Comparison of ENCODE assay signal across 14 cellular contexts in the genomic region with DNA sequence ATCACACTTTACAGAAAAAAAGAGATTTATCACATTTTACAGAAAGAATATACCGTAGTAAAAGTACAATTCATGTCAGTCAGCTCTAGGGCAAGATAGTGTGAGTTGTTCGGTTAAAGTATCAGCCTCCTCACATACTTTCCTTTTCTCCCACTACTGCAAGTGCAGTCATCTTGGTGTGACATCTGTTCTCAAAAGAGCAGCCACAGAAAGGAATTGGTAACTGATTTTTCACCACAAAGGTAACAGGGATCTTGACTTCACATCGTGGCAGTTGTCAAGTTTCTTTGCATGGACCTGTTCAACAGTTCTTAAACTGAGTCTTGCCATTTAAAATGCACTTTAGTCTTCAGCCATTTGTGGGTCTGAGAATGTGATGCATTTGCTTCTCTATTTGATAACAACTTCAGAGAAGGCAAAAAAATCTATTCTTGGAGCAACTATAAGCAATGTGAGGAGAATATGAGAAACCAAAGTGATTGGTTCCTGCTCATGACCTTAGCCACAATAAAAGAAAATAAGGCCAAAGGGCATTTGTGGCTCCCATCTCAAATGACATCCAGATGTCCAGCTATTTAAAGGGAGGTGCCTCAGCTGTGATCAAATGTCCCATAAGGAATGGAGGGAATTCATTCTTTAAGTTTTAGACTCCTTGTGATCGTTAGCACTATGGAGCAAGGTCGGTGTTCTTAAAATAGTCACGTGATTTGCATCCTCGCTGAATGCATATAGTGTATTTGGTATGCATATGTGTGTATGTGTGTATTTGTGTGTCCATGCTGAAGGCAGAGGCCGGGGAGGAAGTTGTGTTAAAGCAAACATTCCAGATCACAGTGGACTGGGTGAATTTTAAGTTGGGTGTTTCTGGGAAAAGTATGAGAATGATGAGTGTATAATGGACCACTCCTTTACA. TPM values are rescaled to one million over a fixed set of nuclear protein-coding genes. Genes with fewer than 3 reads are reported as not detected.
DNase-seq lines count a peak whose midpoint lies in the region; ATAC-seq and TF ChIP-seq lines count a peak whose summit lies in the region.
"Had no signal": no experiment of that assay in that cellular context is flagged by ENCODE, and none has a peak within 500 bp of the region (broad histone marks: within the 10 kb centered on the region; RNA-seq: fewer than 3 reads in every experiment).

No MANE protein-coding gene starts in this region.

- TF ChIP-seq CTCF in WTC11 (IDR thresholded peaks at IDR 0.05) (no peak), natural killer cell (IDR thresholded peaks at IDR 0.05) (no peak)

- H3K27me3 Mint-ChIP-seq in WTC11 (ENCODE audit: low read depth) (no peaks in the 10 kb centered on the region; the same call in 1 of the 2 replicates), natural killer cell (ENCODE audit: low read depth in 2 of 2) (no peaks in the 10 kb centered on the region)

- intact Hi-C loops in natural killer cell (cut with micrococcal nuclease) = no loop called here

- DNase-seq in RPMI7951 (ENCODE audit: low read depth) = peak; percentile 79
- no peak for DNase-seq in WTC11 (ENCODE audit: low spot score)
- DNase-seq in DMS79 (lab: John Stamatoyannopoulos, UW) = no peak
- DNase-seq in natural killer cell = no peak
- no peak for DNase-seq in stimulated activated CD4-positive, alpha-beta T cell treated with anti-CD3 and anti-CD28 coated beads, Interleukin-12 subunit alpha, Interleukin-12 subunit beta, amount 100 ng/mL, for 4 hours
- DNase-seq: activated CD4-positive, alpha-beta T cell treated with anti-CD3 and anti-CD28 coated beads, Interleukin-2, amount 50 U/mL, for 1 hour; activated naive CD8-positive, alpha-beta T cell treated with anti-CD3 and anti-CD28 coated beads for 36 hours; CD4-positive, CD25-positive, alpha-beta regulatory T cell; head of caudate nucleus; NCI-H2227 treated with DMSO at 0.1 percent for 48 hours had no signal

- ATAC-seq in GM18519 (IDR thresholded peaks at IDR 0.05; ENCODE audit: low FRiP score, unreplicated experiment) = peak; percentile 23
- ATAC-seq in GM21423 (IDR thresholded peaks at IDR 0.05; ENCODE audit: unreplicated experiment) = peak; percentile 77
- peak; percentile 70 for ATAC-seq in HG03060 (IDR thresholded peaks at IDR 0.05; ENCODE audit: low read depth, unreplicated experiment)
- no peak for ATAC-seq in WTC11
- no peak for ATAC-seq in natural killer cell

- H3K36me3 Mint-ChIP-seq in WTC11 = no peaks in the 10 kb centered on the region
- H3K36me3 Mint-ChIP-seq in natural killer cell = no peaks in the 10 kb centered on the region
- H3K36me3 Mint-ChIP-seq: activated naive CD8-positive, alpha-beta T cell treated with anti-CD3 and anti-CD28 coated beads for 36 hours; CD4-positive, CD25-positive, alpha-beta regulatory T cell had no signal

- POLR2A ChIA-PET in WTC11 (lab: Charles Lee) = no interaction called here

- H3K27ac Mint-ChIP-seq in WTC11 (no peak overlapping the region; the same call in 1 of the 2 replicates), natural killer cell (no peak overlapping the region)
- H3K27ac Mint-ChIP-seq: activated naive CD8-positive, alpha-beta T cell treated with anti-CD3 and anti-CD28 coated beads for 36 hours; dendritic cell treated with granulocyte-macrophage colony-stimulating factor and Interleukin-4, amounts not matched to agents 40 ng/mL and 50 ng/mL, for 4 days had no signal

- CTCF ChIA-PET in WTC11 (lab: Charles Lee) = no interaction called here

- H3K4me3 Mint-ChIP-seq in WTC11 (no peak overlapping the region), natural killer cell (no peak overlapping the region)
- H3K4me3 Mint-ChIP-seq: activated naive CD8-positive, alpha-beta T cell treated with anti-CD3 and anti-CD28 coated beads for 36 hours; dendritic cell treated with granulocyte-macrophage colony-stimulating factor and Interleukin-4, amounts not matched to agents 40 ng/mL and 50 ng/mL, for 4 days had no signal

- H3K9me3 Mint-ChIP-seq in WTC11 (peaks cover 5% of the 10 kb centered on the region), natural killer cell (no peaks in the 10 kb centered on the region)
- H3K9me3 Mint-ChIP-seq: activated naive CD8-positive, alpha-beta T cell treated with anti-CD3 and anti-CD28 coated beads for 36 hours; dendritic cell treated with granulocyte-macrophage colony-stimulating factor and Interleukin-4, amounts not matched to agents 40 ng/mL and 50 ng/mL, for 4 days had no signal

- peaks cover 13% of the 10 kb centered on the region for H3K4me1 Mint-ChIP-seq in WTC11
- peaks cover 0 to 5% of the 10 kb centered on the region in 2 donors for H3K4me1 Mint-ChIP-seq in natural killer cell

TF ChIP-seq in WTC11, 78 proteins besides CTCF, POLR2A, EP300 and RAD21:
- TF ChIP-seq ZNF416 (CRISPR knock-in tag; IDR thresholded peaks at IDR 0.05) = no peak

RNA-seq across cellular contexts. Expression of a gene that starts 5.3 kb away (rescaled TPM):
- 19.1 and 26.3 TPM in 2 replicates for total RNA-seq in RPMI7951 (2014; rRNA removed; shearing (Covaris generic))
- total RNA-seq in WTC11 (2021) (19.8 to 28.4 TPM (median 22.3 TPM) in 3 replicates), natural killer cell (1 to 10 TPM in 1 of 3 donors, under 1 TPM in 2; 0.30 to 1.1 (median 0.59) TPM)

Comparison
In these comparisons a context has a peak if more than half of its experiments do, and no peak if none do; other contexts are left out.
1. ATAC-seq: peak in GM18519 (single experiment), GM21423 (single experiment) and HG03060 (single experiment); none in WTC11 (single experiment) and natural killer cell (0 of 3).